In genomic region chr4:17810260-17811077, GRCh38 we compare ENCODE assay signal across 1 cellular context.
TF ChIP-seq lines count a peak whose summit lies in the region.

DCAF16 (minus strand) TSS chr4:17810757; CDS start chr4:17804141, 6,616 bp downstream.
A gene with protein sequence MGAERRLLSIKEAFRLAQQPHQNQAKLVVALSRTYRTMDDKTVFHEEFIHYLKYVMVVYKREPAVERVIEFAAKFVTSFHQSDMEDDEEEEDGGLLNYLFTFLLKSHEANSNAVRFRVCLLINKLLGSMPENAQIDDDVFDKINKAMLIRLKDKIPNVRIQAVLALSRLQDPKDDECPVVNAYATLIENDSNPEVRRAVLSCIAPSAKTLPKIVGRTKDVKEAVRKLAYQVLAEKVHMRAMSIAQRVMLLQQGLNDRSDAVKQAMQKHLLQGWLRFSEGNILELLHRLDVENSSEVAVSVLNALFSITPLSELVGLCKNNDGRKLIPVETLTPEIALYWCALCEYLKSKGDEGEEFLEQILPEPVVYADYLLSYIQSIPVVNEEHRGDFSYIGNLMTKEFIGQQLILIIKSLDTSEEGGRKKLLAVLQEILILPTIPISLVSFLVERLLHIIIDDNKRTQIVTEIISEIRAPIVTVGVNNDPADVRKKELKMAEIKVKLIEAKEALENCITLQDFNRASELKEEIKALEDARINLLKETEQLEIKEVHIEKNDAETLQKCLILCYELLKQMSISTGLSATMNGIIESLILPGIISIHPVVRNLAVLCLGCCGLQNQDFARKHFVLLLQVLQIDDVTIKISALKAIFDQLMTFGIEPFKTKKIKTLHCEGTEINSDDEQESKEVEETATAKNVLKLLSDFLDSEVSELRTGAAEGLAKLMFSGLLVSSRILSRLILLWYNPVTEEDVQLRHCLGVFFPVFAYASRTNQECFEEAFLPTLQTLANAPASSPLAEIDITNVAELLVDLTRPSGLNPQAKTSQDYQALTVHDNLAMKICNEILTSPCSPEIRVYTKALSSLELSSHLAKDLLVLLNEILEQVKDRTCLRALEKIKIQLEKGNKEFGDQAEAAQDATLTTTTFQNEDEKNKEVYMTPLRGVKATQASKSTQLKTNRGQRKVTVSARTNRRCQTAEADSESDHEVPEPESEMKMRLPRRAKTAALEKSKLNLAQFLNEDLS (plus strand): TSS chr4:17810979. CDS start chr4:17811078, 99 bp downstream.

TF ChIP-seq in HepG2, 621 proteins besides CTCF, POLR2A, EP300 and RAD21 (continued from another document and continues in another):
- TF ChIP-seq CENPBD1 (CRISPR knock-in tag; IDR thresholded peaks at IDR 0.05; ENCODE audit: borderline replicate concordance, low read depth), result no peak; the same call in 1 of the 2 replicates
- TF ChIP-seq ZNF782 (CRISPR knock-in tag; IDR thresholded peaks at IDR 0.05; ENCODE audit: borderline replicate concordance), result peak; percentile 77; the same call in 1 of the 2 replicates
- TF ChIP-seq KAT8 (CRISPR knock-in tag; IDR thresholded peaks at IDR 0.05), result peak; percentile 93
- TF ChIP-seq, protein P1, sequence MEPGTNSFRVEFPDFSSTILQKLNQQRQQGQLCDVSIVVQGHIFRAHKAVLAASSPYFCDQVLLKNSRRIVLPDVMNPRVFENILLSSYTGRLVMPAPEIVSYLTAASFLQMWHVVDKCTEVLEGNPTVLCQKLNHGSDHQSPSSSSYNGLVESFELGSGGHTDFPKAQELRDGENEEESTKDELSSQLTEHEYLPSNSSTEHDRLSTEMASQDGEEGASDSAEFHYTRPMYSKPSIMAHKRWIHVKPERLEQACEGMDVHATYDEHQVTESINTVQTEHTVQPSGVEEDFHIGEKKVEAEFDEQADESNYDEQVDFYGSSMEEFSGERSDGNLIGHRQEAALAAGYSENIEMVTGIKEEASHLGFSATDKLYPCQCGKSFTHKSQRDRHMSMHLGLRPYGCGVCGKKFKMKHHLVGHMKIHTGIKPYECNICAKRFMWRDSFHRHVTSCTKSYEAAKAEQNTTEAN (CRISPR knock-in tag; conservative IDR thresholded peaks at IDR 0.05), result peak; percentile 73
- TF ChIP-seq, protein P2, sequence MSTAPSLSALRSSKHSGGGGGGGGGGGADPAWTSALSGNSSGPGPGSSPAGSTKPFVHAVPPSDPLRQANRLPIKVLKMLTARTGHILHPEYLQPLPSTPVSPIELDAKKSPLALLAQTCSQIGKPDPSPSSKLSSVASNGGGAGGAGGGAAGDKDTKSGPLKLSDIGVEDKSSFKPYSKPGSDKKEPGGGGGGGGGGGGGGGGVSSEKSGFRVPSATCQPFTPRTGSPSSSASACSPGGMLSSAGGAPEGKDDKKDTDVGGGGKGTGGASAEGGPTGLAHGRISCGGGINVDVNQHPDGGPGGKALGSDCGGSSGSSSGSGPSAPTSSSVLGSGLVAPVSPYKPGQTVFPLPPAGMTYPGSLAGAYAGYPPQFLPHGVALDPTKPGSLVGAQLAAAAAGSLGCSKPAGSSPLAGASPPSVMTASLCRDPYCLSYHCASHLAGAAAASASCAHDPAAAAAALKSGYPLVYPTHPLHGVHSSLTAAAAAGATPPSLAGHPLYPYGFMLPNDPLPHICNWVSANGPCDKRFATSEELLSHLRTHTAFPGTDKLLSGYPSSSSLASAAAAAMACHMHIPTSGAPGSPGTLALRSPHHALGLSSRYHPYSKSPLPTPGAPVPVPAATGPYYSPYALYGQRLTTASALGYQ (CRISPR knock-in tag; IDR thresholded peaks at IDR 0.05), result peak; percentile 56; the same call in 1 of the 2 replicates
- TF ChIP-seq DMTF1 (CRISPR knock-in tag; IDR thresholded peaks at IDR 0.05), result no peak
- no peak for TF ChIP-seq TRIM24 (CRISPR knock-in tag; IDR thresholded peaks at IDR 0.05)
- TF ChIP-seq YEATS2 (CRISPR knock-in tag; IDR thresholded peaks at IDR 0.05; ENCODE audit: borderline replicate concordance), result peak; percentile 92
- TF ChIP-seq HNF4G (IDR thresholded peaks at IDR 0.05; ENCODE audit: borderline replicate concordance, low read depth, low read length), result no peak
- no peak for TF ChIP-seq HNF4G (CRISPR knock-in tag; IDR thresholded peaks at IDR 0.05; ENCODE audit: borderline replicate concordance, low read depth)
- peak; percentile 96 for TF ChIP-seq ZNF780A (CRISPR knock-in tag; IDR thresholded peaks at IDR 0.05)
- no peak for TF ChIP-seq ZNF646 (CRISPR knock-in tag; IDR thresholded peaks at IDR 0.05)
- no peak for TF ChIP-seq ZNF720 (CRISPR knock-in tag; IDR thresholded peaks at IDR 0.05)
- peak; percentile 60; the same call in 1 of the 2 replicates for TF ChIP-seq ZNF839 (CRISPR knock-in tag; IDR thresholded peaks at IDR 0.05; ENCODE audit: borderline replicate concordance)
- no peak for TF ChIP-seq JUN (CRISPR knock-in tag; IDR thresholded peaks at IDR 0.05)
- no peak for TF ChIP-seq ZNF343 (CRISPR knock-in tag; IDR thresholded peaks at IDR 0.05)
- TF ChIP-seq NFYC (CRISPR knock-in tag; IDR thresholded peaks at IDR 0.05), result peak; percentile 63
- TF ChIP-seq ZNF557 (CRISPR knock-in tag; IDR thresholded peaks at IDR 0.05), result 0 out of 2 replicates have a peak, but pooled peaks have one; percentile 32
- no peak; the same call in 1 of the 2 replicates for TF ChIP-seq PHF21A (CRISPR knock-in tag; IDR thresholded peaks at IDR 0.05)
- TF ChIP-seq SRF (IDR thresholded peaks at IDR 0.05; ENCODE audit: low read depth, low read length), result no peak
- TF ChIP-seq ZNF564 (CRISPR knock-in tag; IDR thresholded peaks at IDR 0.05), result 0 out of 2 replicates have a peak, but pooled peaks have one; percentile 63
- TF ChIP-seq HOMEZ (CRISPR knock-in tag; IDR thresholded peaks at IDR 0.05; ENCODE audit: low read depth), result peak; percentile 90
- TF ChIP-seq TCF12 (IDR thresholded peaks at IDR 0.05), result no peak
- no peak; the same call in 1 of the 2 replicates for TF ChIP-seq TCF12 (CRISPR knock-in tag; IDR thresholded peaks at IDR 0.05)
- TF ChIP-seq CHD2 (IDR thresholded peaks at IDR 0.05; ENCODE audit: low read depth, low read length), result peak; percentile 100
- TF ChIP-seq ZNF496 (CRISPR knock-in tag; IDR thresholded peaks at IDR 0.05; ENCODE audit: insufficient replicate concordance), result no peak
- TF ChIP-seq ZNF335 (CRISPR knock-in tag; IDR thresholded peaks at IDR 0.05), result 0 out of 2 replicates have a peak, but pooled peaks have one; percentile 31
- TF ChIP-seq, protein P3, sequence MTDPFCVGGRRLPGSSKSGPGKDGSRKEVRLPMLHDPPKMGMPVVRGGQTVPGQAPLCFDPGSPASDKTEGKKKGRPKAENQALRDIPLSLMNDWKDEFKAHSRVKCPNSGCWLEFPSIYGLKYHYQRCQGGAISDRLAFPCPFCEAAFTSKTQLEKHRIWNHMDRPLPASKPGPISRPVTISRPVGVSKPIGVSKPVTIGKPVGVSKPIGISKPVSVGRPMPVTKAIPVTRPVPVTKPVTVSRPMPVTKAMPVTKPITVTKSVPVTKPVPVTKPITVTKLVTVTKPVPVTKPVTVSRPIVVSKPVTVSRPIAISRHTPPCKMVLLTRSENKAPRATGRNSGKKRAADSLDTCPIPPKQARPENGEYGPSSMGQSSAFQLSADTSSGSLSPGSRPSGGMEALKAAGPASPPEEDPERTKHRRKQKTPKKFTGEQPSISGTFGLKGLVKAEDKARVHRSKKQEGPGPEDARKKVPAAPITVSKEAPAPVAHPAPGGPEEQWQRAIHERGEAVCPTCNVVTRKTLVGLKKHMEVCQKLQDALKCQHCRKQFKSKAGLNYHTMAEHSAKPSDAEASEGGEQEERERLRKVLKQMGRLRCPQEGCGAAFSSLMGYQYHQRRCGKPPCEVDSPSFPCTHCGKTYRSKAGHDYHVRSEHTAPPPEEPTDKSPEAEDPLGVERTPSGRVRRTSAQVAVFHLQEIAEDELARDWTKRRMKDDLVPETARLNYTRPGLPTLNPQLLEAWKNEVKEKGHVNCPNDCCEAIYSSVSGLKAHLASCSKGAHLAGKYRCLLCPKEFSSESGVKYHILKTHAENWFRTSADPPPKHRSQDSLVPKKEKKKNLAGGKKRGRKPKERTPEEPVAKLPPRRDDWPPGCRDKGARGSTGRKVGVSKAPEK (CRISPR knock-in tag; IDR thresholded peaks at IDR 0.05; ENCODE audit: borderline replicate concordance), result no peak
- TF ChIP-seq, protein P4, sequence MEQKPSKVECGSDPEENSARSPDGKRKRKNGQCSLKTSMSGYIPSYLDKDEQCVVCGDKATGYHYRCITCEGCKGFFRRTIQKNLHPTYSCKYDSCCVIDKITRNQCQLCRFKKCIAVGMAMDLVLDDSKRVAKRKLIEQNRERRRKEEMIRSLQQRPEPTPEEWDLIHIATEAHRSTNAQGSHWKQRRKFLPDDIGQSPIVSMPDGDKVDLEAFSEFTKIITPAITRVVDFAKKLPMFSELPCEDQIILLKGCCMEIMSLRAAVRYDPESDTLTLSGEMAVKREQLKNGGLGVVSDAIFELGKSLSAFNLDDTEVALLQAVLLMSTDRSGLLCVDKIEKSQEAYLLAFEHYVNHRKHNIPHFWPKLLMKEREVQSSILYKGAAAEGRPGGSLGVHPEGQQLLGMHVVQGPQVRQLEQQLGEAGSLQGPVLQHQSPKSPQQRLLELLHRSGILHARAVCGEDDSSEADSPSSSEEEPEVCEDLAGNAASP (CRISPR knock-in tag; IDR thresholded peaks at IDR 0.05; ENCODE audit: borderline replicate concordance), result no peak
- no peak for TF ChIP-seq ZNF24 (IDR thresholded peaks at IDR 0.05)
- no peak for TF ChIP-seq ZNF251 (CRISPR knock-in tag; IDR thresholded peaks at IDR 0.05)
- no peak for TF ChIP-seq ZSCAN30 (CRISPR knock-in tag; IDR thresholded peaks at IDR 0.05)
- peak; percentile 80; the same call in 1 of the 2 replicates for TF ChIP-seq ZNF329 (CRISPR knock-in tag; IDR thresholded peaks at IDR 0.05; ENCODE audit: low read depth)
- peak; percentile 47; the same call in 1 of the 2 replicates for TF ChIP-seq ZNF746 (CRISPR knock-in tag; IDR thresholded peaks at IDR 0.05)
- peak; percentile 77; the same call in 1 of the 2 replicates for TF ChIP-seq ZNF776 (CRISPR knock-in tag; IDR thresholded peaks at IDR 0.05)
